Comparison of ENCODE assay signal across 8 cellular contexts in genomic region chr19:39237200-39238184, GRCh38. TPM values are rescaled to one million over a fixed set of nuclear protein-coding genes. Genes with fewer than 3 reads are reported as not detected.
DNase-seq lines count a peak whose midpoint lies in the region; ATAC-seq, FAIRE-seq and TF ChIP-seq lines count a peak whose summit lies in the region.

No MANE protein-coding gene starts in this region.

- no peaks in the 10 kb centered on the region for H3K79me2 ChIP-seq in mesendoderm (ENCODE audit: control insufficient read depth, insufficient read depth, low read length)

- intact Hi-C loops in sigmoid colon (cut with DNase I): no loop called here

- H2BK120ac ChIP-seq in mesendoderm (ENCODE audit: low read depth, low read length): no peak overlapping the region

- TF ChIP-seq RAD21 in A549 (conservative IDR thresholded peaks at IDR 0.05 in 1 of 2, IDR thresholded peaks at IDR 0.05 in 1 of 2): no peak

- peak; percentile 57 to 60 for ATAC-seq in A549
- peak; percentile 59 for ATAC-seq in GM18909 (IDR thresholded peaks at IDR 0.05; ENCODE audit: poor library complexity, unreplicated experiment)
- ATAC-seq in HG02763 (IDR thresholded peaks at IDR 0.05; ENCODE audit: unreplicated experiment): no peak

- no peak overlapping the region for H3K9ac ChIP-seq in mesendoderm (ENCODE audit: low read length)

- H3K27me3 ChIP-seq in mesendoderm (ENCODE audit: insufficient read depth, low read length, poor library complexity) (no peaks in the 10 kb centered on the region), sigmoid colon (peaks cover 0 to 37% (median 16%) of the 10 kb centered on the region in 3 donors)

- H4K5ac ChIP-seq in mesendoderm (ENCODE audit: low read length): no peak overlapping the region

- no peak overlapping the region for H2BK5ac ChIP-seq in mesendoderm (ENCODE audit: low read length)

- H3K4ac ChIP-seq in mesendoderm (ENCODE audit: low read depth, low read length): no peak overlapping the region

- 56% methylated on average over 19 of the region's 22 CpGs for WGBS in A549 (ENCODE audit: missing lambda C conversion rate)
- no CpG with 5 or more reads among the region's 22 CpGs for WGBS in mesendoderm (ENCODE audit: extremely low coverage, insufficient coverage, low lambda C conversion rate)
- WGBS in sigmoid colon, 2 donors: 38 to 41% methylated on average over 22 of the region's 22 CpGs

- no peak overlapping the region for H3K56ac ChIP-seq in mesendoderm (ENCODE audit: low read length)

- no peak for TF ChIP-seq POLR2A in A549 (IDR thresholded peaks at IDR 0.05; ENCODE audit: low read length)
- TF ChIP-seq POLR2A in NB4 (IDR thresholded peaks at IDR 0.05; ENCODE audit: extremely low read depth, insufficient read length): no peak
- no peak for TF ChIP-seq POLR2A in sigmoid colon (IDR thresholded peaks at IDR 0.05)

- no peaks in the 10 kb centered on the region for H3K9me3 ChIP-seq in A549
- H3K9me3 ChIP-seq in sigmoid colon: no peaks in the 10 kb centered on the region

- POLR2A ChIA-PET in A549 (lab: Yijun Ruan, JAX): no interaction called here

- TF ChIP-seq CTCF in A549 (IDR thresholded peaks at IDR 0.05) (no peak), NB4 (IDR thresholded peaks at IDR 0.05; ENCODE audit: low read depth, low read length) (no peak), sigmoid colon (IDR thresholded peaks at IDR 0.05) (no peak)

- no peak overlapping the region for H2AK5ac ChIP-seq in mesendoderm (ENCODE audit: low read length)

- H3K27ac ChIP-seq in A549 (peak overlapping the region in 1 of 2 experiments; percentile 44; a peak in 3 of 6 replicates), mesendoderm (ENCODE audit: low read depth, low read length) (no peak overlapping the region), sigmoid colon (no peak overlapping the region)

- peak; percentile 7 for FAIRE-seq in A549 (lab: Jason Lieb, UNC)
- no peak for FAIRE-seq in frontal cortex (lab: Jason Lieb, UNC)

- H3K4me3 ChIP-seq in A549: no peak overlapping the region
- no peak overlapping the region for H3K4me3 ChIP-seq in NB4 (ENCODE audit: low read depth, low read length)
- no peak overlapping the region for H3K4me3 ChIP-seq in mesendoderm (ENCODE audit: low read length)
- no peak overlapping the region for H3K4me3 ChIP-seq in sigmoid colon

- no peaks in the 10 kb centered on the region for H3K79me1 ChIP-seq in mesendoderm (ENCODE audit: low read length)

- no peaks in the 10 kb centered on the region for H3K4me1 ChIP-seq in A549
- H3K4me1 ChIP-seq in mesendoderm (ENCODE audit: control insufficient read depth, low read depth, low read length): no peaks in the 10 kb centered on the region
- no peaks in the 10 kb centered on the region for H3K4me1 ChIP-seq in sigmoid colon

- no peak overlapping the region for H3K23ac ChIP-seq in mesendoderm (ENCODE audit: low read length)

- no peak overlapping the region for H2BK15ac ChIP-seq in mesendoderm (replicated peaks; ENCODE audit: low read depth)

- peak overlapping the region; percentile 54 for H3K4me2 ChIP-seq in A549
- no peak overlapping the region for H3K4me2 ChIP-seq in mesendoderm (ENCODE audit: low read length)

- H3K36me3 ChIP-seq in mesendoderm (ENCODE audit: control insufficient read depth, insufficient read depth, low read length) (no peaks in the 10 kb centered on the region), sigmoid colon (no peaks in the 10 kb centered on the region)

- CTCF ChIA-PET in A549 (lab: Yijun Ruan, JAX): interaction anchor here (0.6 to 1.8 kb wide), 9 partner anchors 8 to 170 kb away, joined by 3 to 6 read pairs (median 3); no protein-coding TSS in a partner anchor

- no peak overlapping the region for H3K18ac ChIP-seq in mesendoderm (ENCODE audit: low read length)

- TF ChIP-seq EP300 in A549 (IDR thresholded peaks at IDR 0.05) (no peak), sigmoid colon (IDR thresholded peaks at IDR 0.05) (no peak)

- DNase-seq in A549 (ENCODE audit: low read depth in 1 of 2, low spot score in 1 of 2) (peak in 1 of 2 experiments; percentile 33), NB4 (ENCODE audit: low read depth) (peak; percentile 51), activated T-cell treated with anti-CD3 and anti-CD28 coated beads for 4 hours (peak; percentile 32), mesendoderm (peak; percentile 41), frontal cortex (ENCODE audit: low spot score in 2 of 2) (no peak), sigmoid colon (no peak)

- H4K8ac ChIP-seq in mesendoderm (ENCODE audit: low read depth, low read length): no peak overlapping the region

TF ChIP-seq in A549, 52 proteins besides CTCF, POLR2A, EP300 and RAD21:
- no peak for TF ChIP-seq FOSL2 (IDR thresholded peaks at IDR 0.05)
- no peak for TF ChIP-seq FOSL2 (CRISPR knock-in tag; IDR thresholded peaks at IDR 0.05)
- peak; percentile 18; the same call in 1 of the 2 replicates for TF ChIP-seq USF2 (IDR thresholded peaks at IDR 0.05)

RNA-seq across cellular contexts. Expression of gene IFNL3, which starts 7.3 kb away (rescaled TPM):
- polyA plus RNA-seq in A549 (2011; rRNA removed) (not detected in 2 replicates), A549 (2017; fragmentation: RNase III; extraction: RNeasy Plus Mini Kit Qiagen cat#74134 plus additional on column Dnase treatment) (not detected in 3 replicates), sigmoid colon (under 1 TPM in 1 of 3 donors, not detected in 2; 0.22 TPM)
- not detected in 2 replicates for polyA plus RNA-seq in A549 (2012; cell fraction: cytosol; rRNA removed)
- polyA plus RNA-seq in A549 (2012; cell fraction: nucleus; rRNA removed): not detected in 2 replicates
- not detected in 2 replicates for polyA minus RNA-seq in A549 (2011; rRNA and poly(A)+ RNA removed)
- polyA plus RNA-seq in mesendoderm (2013, experiment 1 of 2): not detected
- not detected for polyA plus RNA-seq in mesendoderm (2013, experiment 2 of 2)
- total RNA-seq in frontal cortex (not detected), sigmoid colon (not detected)

RNA-seq across cellular contexts. Expression of gene IFNL4, which starts 11.2 kb away (rescaled TPM):
- polyA plus RNA-seq in A549 (2011; rRNA removed) (not detected in 2 replicates), A549 (2017; fragmentation: RNase III; extraction: RNeasy Plus Mini Kit Qiagen cat#74134 plus additional on column Dnase treatment) (not detected in 3 replicates), sigmoid colon (not detected)
- polyA plus RNA-seq in A549 (2012; cell fraction: cytosol; rRNA removed): not detected in 2 replicates
- not detected in 2 replicates for polyA plus RNA-seq in A549 (2012; cell fraction: nucleus; rRNA removed)
- polyA minus RNA-seq in A549 (2011; rRNA and poly(A)+ RNA removed): not detected in 2 replicates
- not detected for polyA plus RNA-seq in mesendoderm (2013, experiment 1 of 2)
- 0.03 TPM for polyA plus RNA-seq in mesendoderm (2013, experiment 2 of 2)
- total RNA-seq in frontal cortex (under 0.01 TPM), sigmoid colon (not detected)

RNA-seq across cellular contexts. Expression of gene IFNL2, which starts 30.7 kb away (rescaled TPM):
- polyA plus RNA-seq in A549 (2011; rRNA removed) (not detected in 2 replicates), A549 (2017; fragmentation: RNase III; extraction: RNeasy Plus Mini Kit Qiagen cat#74134 plus additional on column Dnase treatment) (not detected in 3 replicates), sigmoid colon (not detected)
- polyA plus RNA-seq in A549 (2012; cell fraction: cytosol; rRNA removed): 0.12 TPM in 1 of 2 replicates, not detected in the other
- polyA plus RNA-seq in A549 (2012; cell fraction: nucleus; rRNA removed): 0.14 TPM in 1 of 2 replicates, not detected in the other
- polyA minus RNA-seq in A549 (2011; rRNA and poly(A)+ RNA removed): not detected in 2 replicates
- polyA plus RNA-seq in mesendoderm (2013, experiment 1 of 2): not detected
- not detected for polyA plus RNA-seq in mesendoderm (2013, experiment 2 of 2)
- total RNA-seq in frontal cortex (not detected), sigmoid colon (not detected)

RNA-seq across cellular contexts. Expression of gene SYCN, which starts 33.4 kb away (rescaled TPM):
- polyA plus RNA-seq in A549 (2011; rRNA removed) (not detected in 2 replicates), A549 (2017; fragmentation: RNase III; extraction: RNeasy Plus Mini Kit Qiagen cat#74134 plus additional on column Dnase treatment) (not detected in 3 replicates), sigmoid colon (not detected)
- polyA plus RNA-seq in A549 (2012; cell fraction: cytosol; rRNA removed): not detected in 2 replicates
- polyA plus RNA-seq in A549 (2012; cell fraction: nucleus; rRNA removed): 0.16 TPM in 1 of 2 replicates, not detected in the other
- polyA minus RNA-seq in A549 (2011; rRNA and poly(A)+ RNA removed): not detected in 2 replicates
- not detected for polyA plus RNA-seq in mesendoderm (2013, experiment 1 of 2)
- polyA plus RNA-seq in mesendoderm (2013, experiment 2 of 2): not detected
- total RNA-seq in frontal cortex (not detected), sigmoid colon (not detected)

RNA-seq across cellular contexts. Expression of gene NCCRP1, which starts 40.7 kb away (rescaled TPM):
- polyA plus RNA-seq in A549 (2011; rRNA removed): 0.90 and 1.1 TPM in 2 replicates
- 1.1 and 1.5 TPM in 2 replicates for polyA plus RNA-seq in A549 (2012; cell fraction: cytosol; rRNA removed)
- polyA plus RNA-seq in A549 (2012; cell fraction: nucleus; rRNA removed): 1.8 and 2.4 TPM in 2 replicates
- polyA plus RNA-seq in A549 (2017; fragmentation: RNase III; extraction: RNeasy Plus Mini Kit Qiagen cat#74134 plus additional on column Dnase treatment): 0.71 to 1.1 TPM (median 0.99 TPM) in 3 replicates
- 0.44 and 0.54 TPM in 2 replicates for polyA minus RNA-seq in A549 (2011; rRNA and poly(A)+ RNA removed)
- polyA plus RNA-seq in mesendoderm (2013, experiment 1 of 2): 0.45 TPM
- 0.39 TPM for polyA plus RNA-seq in mesendoderm (2013, experiment 2 of 2)
- total RNA-seq in frontal cortex: not detected
- total RNA-seq in sigmoid colon: under 1 TPM in 1 of 4 donors, not detected in 3; 0.41 TPM
- under 1 TPM in 2 of 3 donors, not detected in 1; 0.52 to 0.60 TPM for polyA plus RNA-seq in sigmoid colon

Comparison
In these comparisons a context has a peak if more than half of its experiments do, and no peak if none do; other contexts are left out.
1. DNase-seq: peak in NB4 (single experiment), activated T-cell treated with anti-CD3 and anti-CD28 coated beads for 4 hours (single experiment) and mesendoderm (single experiment); none in frontal cortex (0 of 2) and sigmoid colon (single experiment).